ENCODE assay signal across 19 cellular contexts in genomic region chr6:90222008-90222407, GRCh38.
DNase-seq lines count a peak whose midpoint lies in the region; ATAC-seq and TF ChIP-seq lines count a peak whose summit lies in the region.
"Had no signal": no experiment of that assay in that cellular context is flagged by ENCODE, and none has a peak within 500 bp of the region (broad histone marks: within the 10 kb centered on the region; RNA-seq: fewer than 3 reads in every experiment).

No MANE protein-coding gene starts in this region.

- peak overlapping the region; percentile 21 for H3K27ac Mint-ChIP-seq in activated CD4-positive, alpha-beta memory T cell treated with anti-CD3 and anti-CD28 coated beads for 36 hours
- no peak overlapping the region for H3K27ac Mint-ChIP-seq in activated CD4-positive, alpha-beta memory T cell treated with anti-CD3 and anti-CD28 coated beads, Interleukin-2, amount 10 ng/mL, durations not matched to agents 7 days and 5 days
- peak overlapping the region; percentile 89 for H3K27ac Mint-ChIP-seq in activated naive CD8-positive, alpha-beta T cell treated with anti-CD3 and anti-CD28 coated beads, Interleukin-2, amount 50 U/mL, for 24 hours

- H3K4me2 ChIP-seq in OCI-LY1 (ENCODE audit: low read length), result no peak overlapping the region; the same call in 1 of the 2 replicates

- CTCF ChIA-PET in activated CD4-positive, alpha-beta memory T cell treated with anti-CD3 and anti-CD28 coated beads for 36 hours (lab: Charles Lee), result interaction anchor here (1.0 to 1.7 kb wide), 2 partner anchors 257 to 278 kb away, joined by 4 read pairs; no protein-coding TSS in a partner anchor
- CTCF ChIA-PET in activated CD4-positive, alpha-beta memory T cell treated with anti-CD3 and anti-CD28 coated beads, Interleukin-2, amount 10 ng/mL, durations not matched to agents 7 days and 5 days (lab: Charles Lee), result no interaction called here

- H3K79me2 ChIP-seq in OCI-LY1 (ENCODE audit: insufficient read depth, low read length), result peaks cover 99% of the 10 kb centered on the region

- peak overlapping the region; percentile 58 for H3K27ac ChIP-seq in OCI-LY1 (ENCODE audit: low read depth, low read length, poor library complexity, severe bottlenecking)
- peak overlapping the region; percentile 86 to 96 (median 93) for H3K27ac ChIP-seq in gastrocnemius medialis
- H3K27ac ChIP-seq: GM23248, skin epidermis, stomach had no signal

- DNase-seq in activated CD4-positive, alpha-beta memory T cell treated with anti-CD3 and anti-CD28 coated beads for 36 hours, result no peak
- DNase-seq in activated CD4-positive, alpha-beta memory T cell treated with anti-CD3 and anti-CD28 coated beads, Interleukin-2, amount 10 ng/mL, durations not matched to agents 7 days and 5 days, result no peak
- no peak for DNase-seq in activated naive CD8-positive, alpha-beta T cell treated with anti-CD3 and anti-CD28 coated beads, Interleukin-2, amount 50 U/mL, for 24 hours
- DNase-seq in gastrocnemius medialis (no peak), DMS53 treated with DMSO at 0.1 percent for 48 hours (lab: John Stamatoyannopoulos, UW; ENCODE audit: unreplicated experiment) (no peak)
- DNase-seq: activated CD4-positive, alpha-beta T cell treated with anti-CD3 and anti-CD28 coated beads, Interleukin-2, amount 10 ng/mL, durations not matched to agents 7 days and 5 days; activated gamma-delta T cell treated with Interleukin-2 at 50 U/mL for 16 hours; DND-41; NCI-H1092; NCI-H187 treated with DMSO at 0.1 percent for 48 hours; NCI-H2227 treated with DMSO at 0.1 percent for 48 hours; SHP77 treated with DMSO at 0.1 percent for 48 hours; stomach had no signal

- H3K4me1 ChIP-seq in OCI-LY1 (ENCODE audit: insufficient read depth, low read length, severe bottlenecking) (peaks cover 63% of the 10 kb centered on the region), gastrocnemius medialis (peaks cover 23 to 33% of the 10 kb centered on the region in 2 donors)

- H3K27me3 ChIP-seq in OCI-LY1 (ENCODE audit: insufficient read depth, low read length), result no peaks in the 10 kb centered on the region
- no peaks in the 10 kb centered on the region for H3K27me3 ChIP-seq in gastrocnemius medialis
- H3K27me3 ChIP-seq: stomach, tibial nerve had no signal

- intact Hi-C loops in activated CD4-positive, alpha-beta memory T cell treated with anti-CD3 and anti-CD28 coated beads for 36 hours (cut with micrococcal nuclease), result loop anchor here (1.0 kb wide), 3 partner anchors 12 to 27 kb away; no protein-coding TSS in a partner anchor
- intact Hi-C loops in gastrocnemius medialis (cut with DNase I; ENCODE audit: low total_unique reads), result no loop called here

- 0 out of 2 replicates have a peak, but pooled peaks cover 10% of the 10 kb centered on the region for H3F3A ChIP-seq in OCI-LY1 (ENCODE audit: insufficient read depth, low read length)

- peaks cover 12% of the 10 kb centered on the region for H3K9me3 ChIP-seq in OCI-LY1 (ENCODE audit: low read length)
- no peaks in the 10 kb centered on the region for H3K9me3 ChIP-seq in gastrocnemius medialis

- peaks cover 18% of the 10 kb centered on the region for H3K9me3 Mint-ChIP-seq in activated CD4-positive, alpha-beta memory T cell treated with anti-CD3 and anti-CD28 coated beads for 36 hours
- peaks cover 21% of the 10 kb centered on the region for H3K9me3 Mint-ChIP-seq in activated CD4-positive, alpha-beta memory T cell treated with anti-CD3 and anti-CD28 coated beads, Interleukin-2, amount 10 ng/mL, durations not matched to agents 7 days and 5 days
- peaks cover 22% of the 10 kb centered on the region for H3K9me3 Mint-ChIP-seq in activated naive CD8-positive, alpha-beta T cell treated with anti-CD3 and anti-CD28 coated beads, Interleukin-2, amount 50 U/mL, for 24 hours

- no peaks in the 10 kb centered on the region for H3K9me2 ChIP-seq in OCI-LY1 (ENCODE audit: low read depth, low read length)

- peaks cover 48% of the 10 kb centered on the region for H3K4me1 Mint-ChIP-seq in activated CD4-positive, alpha-beta memory T cell treated with anti-CD3 and anti-CD28 coated beads for 36 hours (ENCODE audit: low read depth)
- peaks cover 11% of the 10 kb centered on the region for H3K4me1 Mint-ChIP-seq in activated CD4-positive, alpha-beta memory T cell treated with anti-CD3 and anti-CD28 coated beads, Interleukin-2, amount 10 ng/mL, durations not matched to agents 7 days and 5 days
- peaks cover 32% of the 10 kb centered on the region for H3K4me1 Mint-ChIP-seq in activated naive CD8-positive, alpha-beta T cell treated with anti-CD3 and anti-CD28 coated beads, Interleukin-2, amount 50 U/mL, for 24 hours

- TF ChIP-seq POLR2A in gastrocnemius medialis (IDR thresholded peaks at IDR 0.05), result no peak

- H2AFZ ChIP-seq in OCI-LY1 (ENCODE audit: low read length), result no peak overlapping the region
- H2AFZ ChIP-seq: GM23248 had no signal

- H3K36me3 ChIP-seq in OCI-LY1 (ENCODE audit: insufficient read depth, low read length) (peaks cover 91% of the 10 kb centered on the region), gastrocnemius medialis (no peaks in the 10 kb centered on the region)
- H3K36me3 ChIP-seq: stomach, tibial nerve had no signal

- no peaks in the 10 kb centered on the region for H3K27me3 Mint-ChIP-seq in activated CD4-positive, alpha-beta memory T cell treated with anti-CD3 and anti-CD28 coated beads for 36 hours
- no peaks in the 10 kb centered on the region for H3K27me3 Mint-ChIP-seq in activated CD4-positive, alpha-beta memory T cell treated with anti-CD3 and anti-CD28 coated beads, Interleukin-2, amount 10 ng/mL, durations not matched to agents 7 days and 5 days
- H3K27me3 Mint-ChIP-seq in activated naive CD8-positive, alpha-beta T cell treated with anti-CD3 and anti-CD28 coated beads, Interleukin-2, amount 50 U/mL, for 24 hours, result no peaks in the 10 kb centered on the region
- H3K27me3 Mint-ChIP-seq: activated CD4-positive, alpha-beta T cell treated with anti-CD3 and anti-CD28 coated beads, Interleukin-2, amount 10 ng/mL, durations not matched to agents 7 days and 5 days had no signal

- no peak overlapping the region for H3K9ac ChIP-seq in OCI-LY1 (ENCODE audit: low read length)
- H3K9ac ChIP-seq: GM23248 had no signal

- no peak for ATAC-seq in activated naive CD8-positive, alpha-beta T cell treated with anti-CD3 and anti-CD28 coated beads, Interleukin-2, amount 50 U/mL, for 24 hours
- ATAC-seq in gastrocnemius medialis, result no peak
- no peak for ATAC-seq in GM18868 (IDR thresholded peaks at IDR 0.05; ENCODE audit: unreplicated experiment)
- ATAC-seq in HG03159 (IDR thresholded peaks at IDR 0.05; ENCODE audit: unreplicated experiment), result no peak

- H3K36me3 Mint-ChIP-seq in activated CD4-positive, alpha-beta memory T cell treated with anti-CD3 and anti-CD28 coated beads for 36 hours, result peaks cover 44% of the 10 kb centered on the region
- H3K36me3 Mint-ChIP-seq in activated CD4-positive, alpha-beta memory T cell treated with anti-CD3 and anti-CD28 coated beads, Interleukin-2, amount 10 ng/mL, durations not matched to agents 7 days and 5 days (ENCODE audit: low read depth), result peaks cover 41% of the 10 kb centered on the region
- H3K36me3 Mint-ChIP-seq in activated naive CD8-positive, alpha-beta T cell treated with anti-CD3 and anti-CD28 coated beads, Interleukin-2, amount 50 U/mL, for 24 hours (ENCODE audit: low read depth), result peaks cover 54% of the 10 kb centered on the region

- TF ChIP-seq CTCF in OCI-LY1 (IDR thresholded peaks at IDR 0.05; ENCODE audit: low read length), result no peak
- no peak for TF ChIP-seq CTCF in gastrocnemius medialis (IDR thresholded peaks at IDR 0.05 in 4 of 5, conservative IDR thresholded peaks at IDR 0.05 in 1 of 5)

- in situ Hi-C loops in gastrocnemius medialis (cut with MboI; ENCODE audit: low sequenced_read_pairs in 4 of 4), result no loop called here

- POLR2A ChIA-PET in activated CD4-positive, alpha-beta memory T cell treated with anti-CD3 and anti-CD28 coated beads for 36 hours (lab: Charles Lee), result no interaction called here
- POLR2A ChIA-PET in activated CD4-positive, alpha-beta memory T cell treated with anti-CD3 and anti-CD28 coated beads, Interleukin-2, amount 10 ng/mL, durations not matched to agents 7 days and 5 days (lab: Charles Lee), result no interaction called here

- H3K4me3 ChIP-seq in OCI-LY1 (ENCODE audit: low read depth, low read length, poor library complexity, severe bottlenecking), result no peak overlapping the region
- H3K4me3 ChIP-seq in gastrocnemius medialis, result no peak overlapping the region
- H3K4me3 ChIP-seq: GM23248, skin epidermis, stomach, tibial nerve had no signal

- peaks cover 4% of the 10 kb centered on the region for H4K20me1 ChIP-seq in OCI-LY1 (ENCODE audit: insufficient read depth, low read length)

- H3K4me3 Mint-ChIP-seq in activated CD4-positive, alpha-beta memory T cell treated with anti-CD3 and anti-CD28 coated beads for 36 hours, result no peak overlapping the region
- no peak overlapping the region for H3K4me3 Mint-ChIP-seq in activated CD4-positive, alpha-beta memory T cell treated with anti-CD3 and anti-CD28 coated beads, Interleukin-2, amount 10 ng/mL, durations not matched to agents 7 days and 5 days
- H3K4me3 Mint-ChIP-seq in activated naive CD8-positive, alpha-beta T cell treated with anti-CD3 and anti-CD28 coated beads, Interleukin-2, amount 50 U/mL, for 24 hours, result no peak overlapping the region
- H3K4me3 Mint-ChIP-seq: activated CD4-positive, alpha-beta T cell treated with anti-CD3 and anti-CD28 coated beads, Interleukin-2, amount 10 ng/mL, durations not matched to agents 7 days and 5 days had no signal
